9 cellular contexts compared by ENCODE assay signal in the genomic region with DNA sequence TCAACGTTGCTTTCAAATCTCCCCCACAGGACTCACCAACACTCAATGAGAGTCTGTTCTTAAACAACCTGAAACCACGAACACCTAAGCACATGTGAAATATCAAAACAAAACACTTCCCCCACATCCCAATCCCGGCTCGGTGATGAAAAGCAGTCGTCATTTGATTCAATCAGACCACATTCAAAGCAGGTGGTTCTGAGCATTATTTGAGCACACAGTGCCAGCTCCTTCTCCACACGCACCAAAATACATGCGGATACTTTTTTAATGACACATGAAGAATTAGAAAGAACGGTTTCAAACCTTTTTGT.
DNase-seq lines count a peak whose midpoint lies in the region; ATAC-seq, FAIRE-seq and TF ChIP-seq lines count a peak whose summit lies in the region.
"Had no signal": no experiment of that assay in that cellular context is flagged by ENCODE, and none has a peak within 500 bp of the region (broad histone marks: within the 10 kb centered on the region; RNA-seq: fewer than 3 reads in every experiment).

No MANE protein-coding gene starts in this region.

- peaks cover 33% of the 10 kb centered on the region for H3K4me1 ChIP-seq in GM23248 (ENCODE audit: insufficient read depth)

- no peak overlapping the region for H3K9ac ChIP-seq in GM23248

- TF ChIP-seq CTCF in HFFc6 (IDR thresholded peaks at IDR 0.05): no peak

- H2AFZ ChIP-seq in GM23248: no peak overlapping the region

- peak overlapping the region; percentile 60 for H3K4me3 Mint-ChIP-seq in HFFc6

- H3K36me3 Mint-ChIP-seq in HFFc6 (ENCODE audit: low read depth): no peaks in the 10 kb centered on the region

- H3K27ac ChIP-seq in GM23248: no peak overlapping the region

- H3K4me3 ChIP-seq in GM23248: no peak overlapping the region
- H3K4me3 ChIP-seq: HAP-1 had no signal

- peak; percentile 87 for ATAC-seq in GM18505 (IDR thresholded peaks at IDR 0.05; ENCODE audit: unreplicated experiment)
- ATAC-seq in GM19455 (IDR thresholded peaks at IDR 0.05; ENCODE audit: unreplicated experiment): no peak

- no peak for FAIRE-seq in GM12892 (lab: Jason Lieb, UNC)

- peaks cover 13% of the 10 kb centered on the region for H3F3A ChIP-seq in GM23248 (ENCODE audit: insufficient read depth)

- peaks cover 97% of the 10 kb centered on the region for H3K79me2 ChIP-seq in GM23248 (ENCODE audit: insufficient read depth)

- no peaks in the 10 kb centered on the region for H3K36me3 ChIP-seq in GM23248 (ENCODE audit: low read depth)
- H3K36me3 ChIP-seq: HAP-1 had no signal

- H3K4me2 ChIP-seq in GM23248 (ENCODE audit: unreplicated experiment): no peak overlapping the region

- peaks cover 82% of the 10 kb centered on the region for H3K4me1 Mint-ChIP-seq in HFFc6 (ENCODE audit: low read depth)

- H3K9me3 ChIP-seq in GM23248 (ENCODE audit: low read depth): no peaks in the 10 kb centered on the region
- H3K9me3 ChIP-seq: HAP-1 had no signal

- no peaks in the 10 kb centered on the region for H3K27me3 Mint-ChIP-seq in HFFc6 (ENCODE audit: insufficient read depth)

- in situ Hi-C loops in GM23248 (cut with MboI): no loop called here

- no peaks in the 10 kb centered on the region for H4K20me1 ChIP-seq in GM23248 (ENCODE audit: insufficient read depth)

- TF ChIP-seq POLR2A in GM18505 (IDR thresholded peaks at IDR 0.05; ENCODE audit: borderline replicate concordance, extremely low read depth, insufficient read depth, insufficient read length) (no peak), GM12892 (IDR thresholded peaks at IDR 0.05; ENCODE audit: low read depth, low read length) (no peak)

- H3K27ac Mint-ChIP-seq in HFFc6: peak overlapping the region; percentile 81

- no peaks in the 10 kb centered on the region for H3K27me3 ChIP-seq in GM23248 (replicated peaks; ENCODE audit: insufficient read depth)

- H3K9me3 Mint-ChIP-seq in HFFc6: no peaks in the 10 kb centered on the region

- 68 to 69% methylated on average over 8 of the region's 8 CpGs for WGBS in GM23248 (ENCODE audit: low coverage in 1 of 2, low lambda C conversion rate in 2 of 2, missing lambda C conversion rate in 2 of 2), 2 experiments

- no peaks in the 10 kb centered on the region for H3K9me2 ChIP-seq in GM23248 (ENCODE audit: insufficient read depth)

- DNase-seq in HFFc6 (no peak), NCI-H1417 (lab: John Stamatoyannopoulos, UW) (peak; percentile 44 to 95 (median 83)), cerebellum (ENCODE audit: low spot score) (peak; percentile 30), GM12892 (ENCODE audit: insufficient read length) (no peak), AG20443 (ENCODE audit: low spot score) (no peak), GM23248 (no peak)

Comparison
In these comparisons a context has a peak if more than half of its experiments do, and no peak if none do; other contexts are left out.
1. DNase-seq: peak in NCI-H1417 (3 of 3) and cerebellum (single experiment); none in HFFc6 (single experiment), GM12892 (single experiment), AG20443 (single experiment) and GM23248 (single experiment).